In the genomic region with DNA sequence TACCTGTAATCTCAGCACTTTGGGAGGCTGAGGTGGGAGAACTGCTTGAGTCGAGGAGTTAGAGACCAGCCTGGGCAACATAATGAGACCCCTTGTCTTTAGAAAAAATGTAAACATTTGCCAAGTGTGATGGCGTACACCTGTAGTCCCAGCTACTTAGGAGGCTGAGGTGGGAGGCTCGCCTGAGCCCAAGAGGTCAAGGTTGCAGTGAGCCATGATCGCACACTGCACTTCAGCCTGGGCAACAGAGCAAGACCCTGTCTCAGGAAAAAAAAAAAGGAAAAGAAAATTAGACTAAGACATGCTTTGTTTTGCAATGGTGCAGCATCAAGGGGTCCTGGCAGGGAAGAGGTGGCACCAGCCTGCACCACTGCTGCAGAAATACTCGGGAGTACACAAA, we compare ENCODE assay signal across 1 cellular context.
TF ChIP-seq lines count a peak whose summit lies in the region.

No MANE protein-coding gene starts in this region.

TF ChIP-seq in WTC11, 78 proteins besides CTCF, POLR2A, EP300 and RAD21 (continued from another document):
- TF ChIP-seq ESRRA (CRISPR knock-in tag; IDR thresholded peaks at IDR 0.05; ENCODE audit: borderline replicate concordance) (no peak), GRHL2 (CRISPR knock-in tag; IDR thresholded peaks at IDR 0.05; ENCODE audit: insufficient replicate concordance, severe bottlenecking) (no peak), SMAD3 (CRISPR knock-in tag; IDR thresholded peaks at IDR 0.05; ENCODE audit: borderline replicate concordance) (no peak)
